In genomic region chr10:69696073-69696731, GRCh38 we compare ENCODE assay signal across 8 cellular contexts.
DNase-seq lines count a peak whose midpoint lies in the region; ATAC-seq, FAIRE-seq and TF ChIP-seq lines count a peak whose summit lies in the region.

No MANE protein-coding gene starts in this region.

- H2BK5ac ChIP-seq in H1 (ENCODE audit: low read depth, low read length) = no peak overlapping the region

- POLR2A ChIA-PET in GM10248 (lab: Yijun Ruan, JAX) (no interaction called here), H1 (lab: Charles Lee; ENCODE audit: partially characterized antibody) (no interaction called here)

- no peak overlapping the region for H3K14ac ChIP-seq in H1 (ENCODE audit: insufficient read length)

- H3K4me1 ChIP-seq in H1 (replicated peaks in 1 of 4; ENCODE audit: control insufficient read depth in 3 of 4, insufficient read depth in 4 of 4, low read length in 3 of 4) = no peaks in the 10 kb centered on the region
- H3K4me1 ChIP-seq in prostate gland (replicated peaks) = no peaks in the 10 kb centered on the region

- H2AFZ ChIP-seq in H1 (ENCODE audit: low read length) = no peak overlapping the region

- ATAC-seq in HG02852 (IDR thresholded peaks at IDR 0.05; ENCODE audit: unreplicated experiment) = no peak
- no peak for ATAC-seq in HG02973 (IDR thresholded peaks at IDR 0.05; ENCODE audit: unreplicated experiment)

- H3K27me3 Mint-ChIP-seq in nephron (ENCODE audit: low read depth) = peaks cover 8% of the 10 kb centered on the region

- H4K8ac ChIP-seq in H1 (ENCODE audit: extremely low read depth, insufficient read depth, low read length) = no peak overlapping the region

- H4K5ac ChIP-seq in H1 (ENCODE audit: insufficient read length, low read depth, low read length) = no peak overlapping the region

- no peak overlapping the region for H3K4ac ChIP-seq in H1 (replicated peaks; ENCODE audit: insufficient read length, low read depth, low read length)

- no peak overlapping the region for H2BK12ac ChIP-seq in H1 (ENCODE audit: low read depth, low read length)

- H3K27me3 ChIP-seq in H1 (replicated peaks in 1 of 4; ENCODE audit: control insufficient read depth in 3 of 4, extremely low read depth in 1 of 4, insufficient read depth in 3 of 4, low read length in 3 of 4) (no peaks in the 10 kb centered on the region; a peak in 1 of 7 replicates), prostate gland (replicated peaks; ENCODE audit: insufficient read depth) (no peaks in the 10 kb centered on the region)

- no peaks in the 10 kb centered on the region for H4K20me1 ChIP-seq in H1 (replicated peaks in 1 of 2; ENCODE audit: control insufficient read depth in 1 of 2, insufficient read depth in 2 of 2, low read length in 2 of 2)

- CTCF ChIA-PET in GM10248 (lab: Yijun Ruan, JAX) = interaction anchor here (0.9 to 2.6 kb wide), 12 partner anchors 8 to 221 kb away, joined by 3 to 15 read pairs (median 4); no protein-coding TSS in a partner anchor
- CTCF ChIA-PET in H1 (lab: Charles Lee; ENCODE audit: partially characterized antibody) = interaction anchor here (0.6 to 59.4 kb wide), 17 partner anchors 10 to 262 kb away, joined by 3 to 1374 read pairs (median 5); partner anchors contain the start of gene TSPAN15

- peak; percentile 45 to 60; a peak in 3 of 4 replicates for TF ChIP-seq RAD21 in H1 (IDR thresholded peaks at IDR 0.05 in 1 of 2, conservative IDR thresholded peaks at IDR 0.05 in 1 of 2; ENCODE audit: low read depth in 2 of 2, low read length in 2 of 2)

- H3K9me3 Mint-ChIP-seq in nephron = peaks cover 2% of the 10 kb centered on the region

- H3K9ac ChIP-seq in H1 (replicated peaks in 1 of 4; ENCODE audit: extremely low read depth in 1 of 4, low read depth in 3 of 4, low read length in 3 of 4) = no peak overlapping the region

- H3K4me3 ChIP-seq in H1 (ENCODE audit: extremely low read depth in 1 of 4, insufficient read depth in 2 of 4, low read depth in 3 of 4, low read length in 4 of 4) (no peak overlapping the region), prostate gland (no peak overlapping the region)

- no peak overlapping the region for H2BK15ac ChIP-seq in H1 (ENCODE audit: low read length)

- intact Hi-C loops in prostate gland (cut with DNase I) = no loop called here

- DNase-seq in GM10248 (ENCODE audit: extremely low spot score) (no peak), NCI-H82 treated with DMSO at 0.1 percent for 48 hours (lab: John Stamatoyannopoulos, UW; ENCODE audit: unreplicated experiment) (peak; percentile 5), H1 (ENCODE audit: low read depth in 1 of 2, low spot score in 2 of 2) (peak; percentile 23 to 58), prostate gland (ENCODE audit: low spot score) (no peak)

- no peak for TF ChIP-seq EP300 in H1 (IDR thresholded peaks at IDR 0.05; ENCODE audit: borderline replicate concordance in 1 of 2, low read depth in 2 of 2, low read length in 2 of 2)

- H2AK5ac ChIP-seq in H1 (ENCODE audit: low read depth, low read length) = no peak overlapping the region

- TF ChIP-seq POLR2A in H1 (IDR thresholded peaks at IDR 0.05; ENCODE audit: control extremely low read depth in 1 of 2, low read depth in 2 of 2, low read length in 2 of 2) = no peak
- no peak for TF ChIP-seq POLR2A in prostate gland (IDR thresholded peaks at IDR 0.05)

- FAIRE-seq in H1 (lab: Jason Lieb, UNC) = peak; percentile 60

- no peaks in the 10 kb centered on the region for H3K9me3 ChIP-seq in H1 (ENCODE audit: insufficient read depth in 2 of 2, low read depth in 1 of 2, low read length in 1 of 2)
- no peaks in the 10 kb centered on the region for H3K9me3 ChIP-seq in prostate gland

- no peak overlapping the region for H3K23ac ChIP-seq in H1 (ENCODE audit: insufficient read length)

- H3K18ac ChIP-seq in H1 (ENCODE audit: extremely low read depth, low read length) = no peak overlapping the region

- no peaks in the 10 kb centered on the region for H3K79me1 ChIP-seq in H1 (ENCODE audit: low read depth, low read length)

- H3K79me2 ChIP-seq in H1 (ENCODE audit: control insufficient read depth in 1 of 2, insufficient read depth in 2 of 2, low read length in 2 of 2) = no peaks in the 10 kb centered on the region

- H3K36me3 ChIP-seq in H1 (ENCODE audit: control insufficient read depth in 2 of 4, insufficient read depth in 4 of 4, low read length in 3 of 4) = no peaks in the 10 kb centered on the region
- no peaks in the 10 kb centered on the region for H3K36me3 ChIP-seq in prostate gland

- H3K23me2 ChIP-seq in H1 (ENCODE audit: low read depth, low read length) = no peaks in the 10 kb centered on the region

- no peak overlapping the region for H3K27ac ChIP-seq in 22Rv1
- H3K27ac ChIP-seq in H1 (ENCODE audit: low read depth, low read length) = no peak overlapping the region
- no peak overlapping the region for H3K27ac ChIP-seq in prostate gland

- no peak overlapping the region for H2BK20ac ChIP-seq in H1 (ENCODE audit: low read length)

- H3K4me2 ChIP-seq in H1 (ENCODE audit: insufficient read depth in 1 of 2, low read depth in 2 of 2, low read length in 2 of 2) = no peak overlapping the region

- no peak overlapping the region for H2BK120ac ChIP-seq in H1 (replicated peaks; ENCODE audit: low read depth, low read length)

- H3K27ac Mint-ChIP-seq in nephron = no peak overlapping the region

- no peak overlapping the region for H4K91ac ChIP-seq in H1 (replicated peaks; ENCODE audit: insufficient read length, low read length)

- H3K4me3 Mint-ChIP-seq in nephron = no peak overlapping the region

- no peak overlapping the region for H3K56ac ChIP-seq in H1 (replicated peaks; ENCODE audit: insufficient read length, low read depth, low read length)

- TF ChIP-seq CTCF in 22Rv1 (IDR thresholded peaks at IDR 0.05) (peak; percentile 83), GM10248 (IDR thresholded peaks at IDR 0.05; ENCODE audit: control extremely low read depth, extremely low read depth, low read depth, missing control alignments) (peak; percentile 33), H1 (IDR thresholded peaks at IDR 0.05; ENCODE audit: control extremely low read depth in 1 of 3, insufficient read depth in 1 of 3, low read depth in 1 of 3, low read length in 3 of 3) (peak; percentile 43 to 73 (median 61)), nephron (IDR thresholded peaks at IDR 0.05; ENCODE audit: unreplicated experiment in 3 of 3) (peak; percentile 54 to 63 (median 57)), prostate gland (IDR thresholded peaks at IDR 0.05) (peak in 1 of 4 experiments; percentile 25)

- no peaks in the 10 kb centered on the region for H3K4me1 Mint-ChIP-seq in nephron

- WGBS in H1 (ENCODE audit: extremely low coverage in 1 of 2, insufficient coverage in 1 of 2, insufficient read length in 1 of 2, insufficient replicate concordance in 2 of 2, low coverage in 1 of 2, low lambda C conversion rate in 2 of 2, missing lambda C conversion rate in 1 of 2), 2 experiments = 66% methylated on average over 9 of the region's 9 CpGs; no CpG with 5 or more reads in 1 of the 2 experiments
- WGBS in prostate gland = 73% methylated on average over 9 of the region's 9 CpGs

- no peaks in the 10 kb centered on the region for H3K36me3 Mint-ChIP-seq in nephron (ENCODE audit: low read depth)

TF ChIP-seq in H1, 55 proteins besides CTCF, POLR2A, EP300 and RAD21:
- no peak for TF ChIP-seq SAP30 (IDR thresholded peaks at IDR 0.05; ENCODE audit: insufficient read depth, insufficient replicate concordance, low read length)
- TF ChIP-seq BACH1 (IDR thresholded peaks at IDR 0.05; ENCODE audit: low read length) = no peak
- no peak for TF ChIP-seq GTF2F1 (IDR thresholded peaks at IDR 0.05; ENCODE audit: borderline replicate concordance, low read depth, low read length)
- 0 out of 2 replicates have a peak, but pooled peaks have one; percentile 12 for TF ChIP-seq YY1 (IDR thresholded peaks at IDR 0.05; ENCODE audit: low read depth, low read length)
- TF ChIP-seq RFX5 (IDR thresholded peaks at IDR 0.05; ENCODE audit: borderline replicate concordance, low read depth, low read length) = no peak
- TF ChIP-seq ASH2L (IDR thresholded peaks at IDR 0.05; ENCODE audit: low read length) = no peak
- TF ChIP-seq RXRA (IDR thresholded peaks at IDR 0.05; ENCODE audit: insufficient read depth, low read depth, low read length) = no peak
- no peak for TF ChIP-seq CBX5 (IDR thresholded peaks at IDR 0.05; ENCODE audit: low read depth, low read length)
- peak; percentile 69; the same call in 1 of the 2 replicates for TF ChIP-seq JUND (IDR thresholded peaks at IDR 0.05; ENCODE audit: low read length)
- TF ChIP-seq CREB1 (IDR thresholded peaks at IDR 0.05) = no peak
- TF ChIP-seq RNF2 (IDR thresholded peaks at IDR 0.05; ENCODE audit: borderline replicate concordance, low read depth, low read length, missing control alignments, poor library complexity, severe bottlenecking) = no peak
- no peak for TF ChIP-seq TCF12 (IDR thresholded peaks at IDR 0.05; ENCODE audit: low read depth, low read length)
- no peak for TF ChIP-seq ATF3 (IDR thresholded peaks at IDR 0.05; ENCODE audit: insufficient read depth, low read depth, low read length)
- 0 out of 2 replicates have a peak, but pooled peaks have one; percentile 20 for TF ChIP-seq TEAD4 (IDR thresholded peaks at IDR 0.05; ENCODE audit: low read depth, low read length)
- TF ChIP-seq ATF2 (IDR thresholded peaks at IDR 0.05; ENCODE audit: low read length) = peak; percentile 92
- no peak for TF ChIP-seq ZNF274 (IDR thresholded peaks at IDR 0.05; ENCODE audit: borderline replicate concordance, extremely low read depth, low read length)

Comparison
In these comparisons a context has a peak if more than half of its experiments do, and no peak if none do; other contexts are left out.
1. DNase-seq: peak in NCI-H82 treated with DMSO at 0.1 percent for 48 hours (single experiment) and H1 (2 of 2); none in GM10248 (single experiment) and prostate gland (single experiment).